Comparison of ENCODE assay signal across 21 cellular contexts in genomic region chr6:169568314-169569087, GRCh38.
DNase-seq lines count a peak whose midpoint lies in the region; ATAC-seq lines count a peak whose summit lies in the region.
"Had no signal": no experiment of that assay in that cellular context is flagged by ENCODE, and none has a peak within 500 bp of the region (broad histone marks: within the 10 kb centered on the region; RNA-seq: fewer than 3 reads in every experiment).

No MANE protein-coding gene starts in this region.

- H3K4me3 Mint-ChIP-seq in activated naive CD8-positive, alpha-beta T cell treated with anti-CD3 and anti-CD28 coated beads, Interleukin-2, amount 50 U/mL, for 24 hours = no peak overlapping the region
- H3K4me3 Mint-ChIP-seq: GM23338; T-helper 1 cell treated with Interleukin-12 subunit alpha and Interleukin-12 subunit beta and Interleukin-4 antibody, amounts not matched to agents 30 μg/mL and 1 μg/mL, for 36 hours had no signal

- H3K4me1 Mint-ChIP-seq in activated naive CD8-positive, alpha-beta T cell treated with anti-CD3 and anti-CD28 coated beads, Interleukin-2, amount 50 U/mL, for 24 hours = peaks cover 16% of the 10 kb centered on the region
- H3K4me1 Mint-ChIP-seq: GM23338 had no signal

- no peak for DNase-seq in activated naive CD8-positive, alpha-beta T cell treated with anti-CD3 and anti-CD28 coated beads, Interleukin-2, amount 50 U/mL, for 24 hours
- no peak for DNase-seq in C1 segment of cervical spinal cord (lab: John Stamatoyannopoulos, UW)
- no peak for DNase-seq in Kasumi-1 (lab: John Stamatoyannopoulos, UW)
- no peak for DNase-seq in activated gamma-delta T cell (lab: John Stamatoyannopoulos, UW)
- no peak for DNase-seq in HUDEP-2 (lab: John Stamatoyannopoulos, UW; ENCODE audit: unreplicated experiment in 76 of 76)
- DNase-seq: activated CD4-positive, CD25-positive, alpha-beta regulatory T cell; activated CD8-positive, alpha-beta memory T cell treated with anti-CD3 and anti-CD28 coated beads, Interleukin-2, amount 50 U/mL, for 4 hours; activated naive CD4-positive, alpha-beta T cell treated with anti-CD3 and anti-CD28 coated beads, Interleukin-2, amount 50 U/mL, for 16 hours; body of pancreas; cortex of kidney; NCI-H1436 treated with DMSO at 0.1 percent for 48 hours; NCI-H2227 treated with DMSO at 0.1 percent for 48 hours; trophoblast cell had no signal

- H3K27me3 Mint-ChIP-seq in activated naive CD8-positive, alpha-beta T cell treated with anti-CD3 and anti-CD28 coated beads, Interleukin-2, amount 50 U/mL, for 24 hours = peaks cover 4% of the 10 kb centered on the region

- H3K36me3 Mint-ChIP-seq in activated naive CD8-positive, alpha-beta T cell treated with anti-CD3 and anti-CD28 coated beads, Interleukin-2, amount 50 U/mL, for 24 hours (ENCODE audit: low read depth) = peaks cover 6% of the 10 kb centered on the region

- H3K9me3 Mint-ChIP-seq in activated naive CD8-positive, alpha-beta T cell treated with anti-CD3 and anti-CD28 coated beads, Interleukin-2, amount 50 U/mL, for 24 hours = no peaks in the 10 kb centered on the region
- H3K9me3 Mint-ChIP-seq: GM23338; T-helper 1 cell treated with Interleukin-12 subunit alpha and Interleukin-12 subunit beta and Interleukin-4 antibody, amounts not matched to agents 30 μg/mL and 1 μg/mL, for 36 hours had no signal

- H3K27ac Mint-ChIP-seq in activated naive CD8-positive, alpha-beta T cell treated with anti-CD3 and anti-CD28 coated beads, Interleukin-2, amount 50 U/mL, for 24 hours = no peak overlapping the region
- H3K27ac Mint-ChIP-seq: GM23338; T-helper 1 cell treated with Interleukin-12 subunit alpha and Interleukin-12 subunit beta and Interleukin-4 antibody, amounts not matched to agents 30 μg/mL and 1 μg/mL, for 36 hours had no signal

- ATAC-seq in GM18498 (IDR thresholded peaks at IDR 0.05; ENCODE audit: unreplicated experiment) (peak; percentile 88), GM19463 (IDR thresholded peaks at IDR 0.05; ENCODE audit: unreplicated experiment) (peak; percentile 76), HG03064 (IDR thresholded peaks at IDR 0.05; ENCODE audit: low read depth, unreplicated experiment) (peak; percentile 72)
- peak; percentile 61 for ATAC-seq in activated naive CD8-positive, alpha-beta T cell treated with anti-CD3 and anti-CD28 coated beads, Interleukin-2, amount 50 U/mL, for 24 hours
- ATAC-seq: body of pancreas, gastroesophageal sphincter, GM23338, left lobe of liver, Right ventricle myocardium inferior had no signal
